ENCODE assay signal across 11 cellular contexts in the genomic region with DNA sequence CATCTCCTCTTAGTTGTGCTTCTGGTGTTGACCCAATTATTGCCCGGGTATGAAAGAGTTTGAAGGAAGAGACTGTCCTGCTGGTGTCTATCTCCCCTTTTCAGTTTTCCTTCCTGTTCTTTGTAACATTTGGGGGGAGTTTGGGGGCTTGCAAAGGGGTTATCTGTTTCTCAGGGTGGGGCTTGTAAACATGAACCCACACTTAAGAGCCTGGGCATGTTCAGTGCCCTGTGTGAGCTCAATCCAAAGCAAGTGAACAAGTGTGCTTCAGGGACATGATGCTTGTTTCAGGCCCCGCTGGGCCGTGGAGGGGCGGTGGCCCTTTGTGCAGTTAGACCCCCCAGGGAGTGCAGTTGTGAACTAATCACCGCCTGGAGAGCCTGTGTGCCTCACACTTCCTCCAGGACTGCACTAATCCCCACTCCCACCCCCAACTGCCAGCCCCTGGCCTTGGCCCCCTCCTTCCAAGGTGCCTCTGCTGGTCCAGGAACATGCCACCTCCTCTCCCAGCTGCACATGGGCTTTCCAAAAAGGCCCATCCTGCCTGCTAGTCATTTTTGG. TPM values are rescaled to one million over a fixed set of nuclear protein-coding genes. Genes with fewer than 3 reads are reported as not detected.
A peak's percentile ranks its signal among the peaks of the same experiment; 100 is the strongest.
DNase-seq lines count a peak whose midpoint lies in the region; ATAC-seq and TF ChIP-seq lines count a peak whose summit lies in the region.
"Had no signal": no experiment of that assay in that cellular context is flagged by ENCODE, and none has a peak within 500 bp of the region (broad histone marks: within the 10 kb centered on the region; RNA-seq: fewer than 3 reads in every experiment).

No MANE protein-coding gene starts in this region.

- no peaks in the 10 kb centered on the region for H3K9me3 Mint-ChIP-seq in chondrocyte (ENCODE audit: low read depth)
- H3K9me3 Mint-ChIP-seq in naive thymus-derived CD4-positive, alpha-beta T cell = no peaks in the 10 kb centered on the region

- CTCF ChIA-PET in naive thymus-derived CD4-positive, alpha-beta T cell (lab: Charles Lee) = no interaction called here

- H3K4me1 Mint-ChIP-seq in chondrocyte (ENCODE audit: low read depth) = peaks cover 62% of the 10 kb centered on the region
- H3K4me1 Mint-ChIP-seq in naive thymus-derived CD4-positive, alpha-beta T cell = peaks cover 18 to 91% (median 73%) of the 10 kb centered on the region in 7 donors

- H3K27ac Mint-ChIP-seq in chondrocyte (ENCODE audit: unreplicated experiment) = peak overlapping the region; percentile 52
- H3K27ac Mint-ChIP-seq in naive thymus-derived CD4-positive, alpha-beta T cell = peak overlapping the region in 1 of 9 donors; percentile 41

- no peak overlapping the region for H3K4me3 ChIP-seq in muscle layer of duodenum (ENCODE audit: low read depth in 1 of 2, low read length in 2 of 2)
- no peak overlapping the region for H3K4me3 ChIP-seq in naive thymus-derived CD4-positive, alpha-beta T cell (ENCODE audit: low read length)

- H3K4me1 ChIP-seq in muscle layer of duodenum (ENCODE audit: control insufficient read depth in 1 of 2, insufficient read depth in 2 of 2, low read length in 2 of 2) = peaks cover 42 to 70% of the 10 kb centered on the region in 2 donors
- H3K4me1 ChIP-seq in naive thymus-derived CD4-positive, alpha-beta T cell (ENCODE audit: control insufficient read depth in 2 of 2, insufficient read depth in 2 of 2, low read length in 2 of 2) = peaks cover 0 to 20% of the 10 kb centered on the region in 2 donors

- no peak overlapping the region for H3K4me3 Mint-ChIP-seq in chondrocyte (ENCODE audit: unreplicated experiment)
- no peak overlapping the region for H3K4me3 Mint-ChIP-seq in naive thymus-derived CD4-positive, alpha-beta T cell

- no peak for TF ChIP-seq CTCF in chondrocyte (IDR thresholded peaks at IDR 0.05)

- POLR2A ChIA-PET in naive thymus-derived CD4-positive, alpha-beta T cell (lab: Charles Lee) = interaction anchor here (1.4 to 1.9 kb wide), 2 partner anchors 11 to 12 kb away, joined by 4 to 5 read pairs; no protein-coding TSS in a partner anchor

- no peak for ATAC-seq in naive thymus-derived CD4-positive, alpha-beta T cell
- no peak for ATAC-seq in GM21515 (IDR thresholded peaks at IDR 0.05; ENCODE audit: unreplicated experiment)

- no peaks in the 10 kb centered on the region for H3K27me3 ChIP-seq in muscle layer of duodenum (ENCODE audit: low read depth, low read length)
- H3K27me3 ChIP-seq in naive thymus-derived CD4-positive, alpha-beta T cell (ENCODE audit: control insufficient read depth in 2 of 2, insufficient read depth in 2 of 2, low read length in 2 of 2) = no peaks in the 10 kb centered on the region

- intact Hi-C loops in naive thymus-derived CD4-positive, alpha-beta T cell (cut with micrococcal nuclease) = no loop called here

- H3K27ac ChIP-seq in muscle layer of duodenum (ENCODE audit: low read length) = peak overlapping the region; percentile 28
- no peak overlapping the region for H3K27ac ChIP-seq in naive thymus-derived CD4-positive, alpha-beta T cell (ENCODE audit: low read depth, low read length)
- H3K27ac ChIP-seq: parathyroid adenoma had no signal

- H3K9me3 ChIP-seq in muscle layer of duodenum (ENCODE audit: control insufficient read depth in 1 of 2, low read length in 2 of 2) = no peaks in the 10 kb centered on the region
- H3K9me3 ChIP-seq in naive thymus-derived CD4-positive, alpha-beta T cell (ENCODE audit: control insufficient read depth in 2 of 3, low read length in 3 of 3) = no peaks in the 10 kb centered on the region

- DNase-seq in A172 (ENCODE audit: low spot score) (peak; percentile 52), HT1080 (ENCODE audit: low read depth) (peak; percentile 24), chondrocyte (ENCODE audit: low spot score) (no peak), NCI-H2107 treated with DMSO at 0.1 percent for 48 hours (lab: John Stamatoyannopoulos, UW; ENCODE audit: unreplicated experiment) (no peak), amygdala (lab: John Stamatoyannopoulos, UW) (no peak)
- DNase-seq in naive thymus-derived CD4-positive, alpha-beta T cell = no peak
- DNase-seq: activated naive CD4-positive, alpha-beta T cell treated with Interleukin-2 at 50 U/mL for 16 hours; effector CD4-positive, alpha-beta T cell had no signal

- no peaks in the 10 kb centered on the region for H3K36me3 Mint-ChIP-seq in chondrocyte (ENCODE audit: low read depth)
- H3K36me3 Mint-ChIP-seq in naive thymus-derived CD4-positive, alpha-beta T cell = peaks cover 0 to 13% (median 3%) of the 10 kb centered on the region in 5 donors

- no peaks in the 10 kb centered on the region for H3K27me3 Mint-ChIP-seq in chondrocyte (ENCODE audit: low read depth)
- H3K27me3 Mint-ChIP-seq in naive thymus-derived CD4-positive, alpha-beta T cell = no peaks in the 10 kb centered on the region

- no peaks in the 10 kb centered on the region for H3K36me3 ChIP-seq in muscle layer of duodenum (ENCODE audit: control insufficient read depth in 1 of 2, insufficient read depth in 2 of 2, low read length in 2 of 2)
- no peaks in the 10 kb centered on the region for H3K36me3 ChIP-seq in naive thymus-derived CD4-positive, alpha-beta T cell (ENCODE audit: control insufficient read depth in 2 of 3, insufficient read depth in 3 of 3, low read length in 3 of 3)

RNA-seq across cellular contexts. Expression of a gene that starts 58.1 kb away (rescaled TPM):
- total RNA-seq in A172 (2014; rRNA removed; shearing (Covaris generic)) = 5.1 and 7.3 TPM in 2 replicates
- 10.5 and 11.9 TPM in 2 replicates for total RNA-seq in HT1080 (2014; rRNA removed; shearing (Covaris generic))
- polyA plus RNA-seq in HT1080 (2015; cell fraction: cytosol; rRNA removed) = 6.8 and 6.9 TPM in 2 replicates
- 15.2 and 17.6 TPM in 2 replicates for polyA plus RNA-seq in HT1080 (2015; cell fraction: nucleus; rRNA removed)
- 25.7 to 29.5 TPM (median 28.4 TPM) in 3 replicates for total RNA-seq in chondrocyte
- 10 to 100 TPM; 28.3 to 56.7 (median 51.6) TPM for total RNA-seq in naive thymus-derived CD4-positive, alpha-beta T cell
- polyA plus RNA-seq in naive thymus-derived CD4-positive, alpha-beta T cell = 10 to 100 TPM in 1 of 2 donors, 1 to 10 TPM in 1; 4.2 to 10.0 TPM

Comparison
In these comparisons a context has a peak if more than half of its experiments do, and no peak if none do; other contexts are left out.
1. DNase-seq: peak in A172 (single experiment) and HT1080 (single experiment); none in chondrocyte (single experiment), naive thymus-derived CD4-positive, alpha-beta T cell (0 of 9), NCI-H2107 treated with DMSO at 0.1 percent for 48 hours (single experiment) and amygdala (0 of 56).